In the genomic region with DNA sequence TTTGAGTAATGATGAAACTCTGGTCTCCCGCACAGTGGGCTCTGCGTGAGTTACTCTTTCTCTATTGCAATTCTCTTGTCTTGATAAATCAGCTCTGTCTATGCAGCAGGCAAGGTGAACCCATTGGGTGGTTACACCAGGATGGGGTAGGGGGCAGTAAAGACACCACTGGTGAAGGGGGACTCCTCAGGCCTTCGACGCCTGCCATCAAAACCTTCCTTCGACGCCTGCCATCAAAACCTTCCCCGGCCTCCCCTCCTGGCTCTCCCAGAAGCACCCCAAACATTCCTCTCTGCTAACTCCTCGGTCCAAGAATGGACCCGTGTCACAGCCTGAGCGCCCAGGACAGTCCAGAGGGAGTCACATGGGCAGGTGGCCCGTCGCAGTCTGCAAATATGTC, we compare ENCODE assay signal across 21 cellular contexts. TPM values are rescaled to one million over a fixed set of nuclear protein-coding genes. Genes with fewer than 3 reads are reported as not detected.
DNase-seq lines count a peak whose midpoint lies in the region; ATAC-seq, FAIRE-seq and TF ChIP-seq lines count a peak whose summit lies in the region.
"Had no signal": no experiment of that assay in that cellular context is flagged by ENCODE, and none has a peak within 500 bp of the region (broad histone marks: within the 10 kb centered on the region; RNA-seq: fewer than 3 reads in every experiment).

No MANE protein-coding gene starts in this region.

- H3K9ac ChIP-seq in OCI-LY1 (ENCODE audit: low read length) (no peak overlapping the region), H1 (replicated peaks in 1 of 4; ENCODE audit: extremely low read depth in 1 of 4, low read depth in 3 of 4, low read length in 3 of 4) (no peak overlapping the region), Karpas-422 (ENCODE audit: low read length) (no peak overlapping the region)
- H3K9ac ChIP-seq: GM23248 had no signal

- H3K79me2 ChIP-seq in OCI-LY1 (ENCODE audit: insufficient read depth, low read length) (no peaks in the 10 kb centered on the region), H1 (ENCODE audit: control insufficient read depth in 1 of 2, insufficient read depth in 2 of 2, low read length in 2 of 2) (peaks cover 0 to 5% of the 10 kb centered on the region in 2 experiments; a peak in 1 of 4 replicates), Karpas-422 (ENCODE audit: low read length) (peaks cover 54% of the 10 kb centered on the region)

- no peak overlapping the region for H3K4ac ChIP-seq in H1 (replicated peaks; ENCODE audit: insufficient read length, low read depth, low read length)

- H3K14ac ChIP-seq in H1 (ENCODE audit: insufficient read length): no peak overlapping the region

- H2BK5ac ChIP-seq in H1 (ENCODE audit: low read depth, low read length): no peak overlapping the region

- H2BK120ac ChIP-seq in H1 (replicated peaks; ENCODE audit: low read depth, low read length): no peak overlapping the region

- H3K4me2 ChIP-seq in OCI-LY1 (ENCODE audit: low read length) (no peak overlapping the region), H1 (ENCODE audit: insufficient read depth in 1 of 2, low read depth in 2 of 2, low read length in 2 of 2) (no peak overlapping the region), Karpas-422 (ENCODE audit: low read depth, low read length, poor library complexity, severe bottlenecking) (no peak overlapping the region)

- no peak overlapping the region for H2BK15ac ChIP-seq in H1 (ENCODE audit: low read length)

- H3K18ac ChIP-seq in H1 (ENCODE audit: extremely low read depth, low read length): no peak overlapping the region

- no peaks in the 10 kb centered on the region for H3K27me3 Mint-ChIP-seq in stimulated activated memory B cell treated with anti-CD40 and anti-IgM and Interleukin-4, amounts not matched to agents 10 μg/mL and 1 μg/mL and 100 μg/mL, for 72 hours
- H3K27me3 Mint-ChIP-seq: CD4-positive, alpha-beta T cell had no signal

- H3K4me3 Mint-ChIP-seq in stimulated activated memory B cell treated with anti-CD40 and anti-IgM and Interleukin-4, amounts not matched to agents 10 μg/mL and 1 μg/mL and 100 μg/mL, for 72 hours: no peak overlapping the region
- H3K4me3 Mint-ChIP-seq: CD4-positive, alpha-beta T cell had no signal

- H3K56ac ChIP-seq in H1 (replicated peaks; ENCODE audit: insufficient read length, low read depth, low read length): no peak overlapping the region

- no peak overlapping the region for H4K91ac ChIP-seq in H1 (replicated peaks; ENCODE audit: insufficient read length, low read length)

- FAIRE-seq in H1 (lab: Jason Lieb, UNC): no peak
- FAIRE-seq: GM12878 had no signal

- no peak for DNase-seq in HEK293T (ENCODE audit: extremely low spot score)
- DNase-seq in H1 (ENCODE audit: low read depth in 1 of 2, low spot score in 2 of 2): peak; percentile 1 to 49
- DNase-seq in Karpas-422: no peak
- no peak for DNase-seq in T1000 (lab: John Stamatoyannopoulos, UW)
- DNase-seq: CD4-positive, alpha-beta T cell; COR-L47; DND-41; GM23248; MM.1S; NCI-H1092 treated with DMSO at 0.1 percent for 48 hours; NCI-H1436 treated with DMSO at 0.1 percent for 48 hours; NCI-H1930; NCI-H69; OCI-M1 had no signal

- CTCF ChIA-PET in HEK293T (lab: Yijun Ruan, JAX): interaction anchor here (0.6 kb wide), 1 partner anchor 14 kb away, joined by 4 read pairs; no protein-coding TSS in a partner anchor
- CTCF ChIA-PET in H1 (lab: Charles Lee; ENCODE audit: partially characterized antibody): interaction anchor here (0.6 to 1.9 kb wide), 15 partner anchors 9 to 102 kb away, joined by 3 to 8 read pairs (median 5); no protein-coding TSS in a partner anchor

- ATAC-seq in stimulated activated memory B cell treated with anti-CD40 and anti-IgM and Interleukin-4, amounts not matched to agents 10 μg/mL and 1 μg/mL and 100 μg/mL, for 72 hours: no peak
- ATAC-seq in GM21737 (IDR thresholded peaks at IDR 0.05; ENCODE audit: unreplicated experiment): no peak
- ATAC-seq: GM12878, HCT116, Right ventricle myocardium inferior had no signal

- no peak overlapping the region for H2BK12ac ChIP-seq in H1 (ENCODE audit: low read depth, low read length)

- no peaks in the 10 kb centered on the region for H3K23me2 ChIP-seq in H1 (ENCODE audit: low read depth, low read length)

- no peaks in the 10 kb centered on the region for H3K36me3 ChIP-seq in OCI-LY1 (ENCODE audit: insufficient read depth, low read length)
- no peaks in the 10 kb centered on the region for H3K36me3 ChIP-seq in H1 (ENCODE audit: control insufficient read depth in 2 of 4, insufficient read depth in 4 of 4, low read length in 3 of 4)
- H3K36me3 ChIP-seq in Karpas-422 (ENCODE audit: insufficient read depth, low read length): no peaks in the 10 kb centered on the region

- TF ChIP-seq POLR2A in H1 (IDR thresholded peaks at IDR 0.05; ENCODE audit: control extremely low read depth in 1 of 2, low read depth in 2 of 2, low read length in 2 of 2): no peak

- H3K23ac ChIP-seq in H1 (ENCODE audit: insufficient read length): no peak overlapping the region

- TF ChIP-seq CTCF in OCI-LY1 (IDR thresholded peaks at IDR 0.05; ENCODE audit: low read length) (peak; percentile 32; the same call in 1 of the 2 replicates), H1 (IDR thresholded peaks at IDR 0.05; ENCODE audit: control extremely low read depth in 1 of 3, insufficient read depth in 1 of 3, low read depth in 1 of 3, low read length in 3 of 3) (peak; percentile 32 to 49 (median 46))

- H3K9me3 ChIP-seq in OCI-LY1 (ENCODE audit: low read length) (no peaks in the 10 kb centered on the region), H1 (ENCODE audit: insufficient read depth in 2 of 2, low read depth in 1 of 2, low read length in 1 of 2) (no peaks in the 10 kb centered on the region), Karpas-422 (ENCODE audit: low read length) (no peaks in the 10 kb centered on the region)
- H3K9me3 ChIP-seq: SJSA1 had no signal

- H2AK5ac ChIP-seq in H1 (ENCODE audit: low read depth, low read length): no peak overlapping the region

- no peak for TF ChIP-seq EP300 in H1 (IDR thresholded peaks at IDR 0.05; ENCODE audit: borderline replicate concordance in 1 of 2, low read depth in 2 of 2, low read length in 2 of 2)

- no peaks in the 10 kb centered on the region for H3K9me3 Mint-ChIP-seq in stimulated activated memory B cell treated with anti-CD40 and anti-IgM and Interleukin-4, amounts not matched to agents 10 μg/mL and 1 μg/mL and 100 μg/mL, for 72 hours
- H3K9me3 Mint-ChIP-seq: CD4-positive, alpha-beta T cell had no signal

- H3K4me1 Mint-ChIP-seq in stimulated activated memory B cell treated with anti-CD40 and anti-IgM and Interleukin-4, amounts not matched to agents 10 μg/mL and 1 μg/mL and 100 μg/mL, for 72 hours: peaks cover 50% of the 10 kb centered on the region

- H3K79me1 ChIP-seq in H1 (ENCODE audit: low read depth, low read length): no peaks in the 10 kb centered on the region

- H3K36me3 Mint-ChIP-seq in stimulated activated memory B cell treated with anti-CD40 and anti-IgM and Interleukin-4, amounts not matched to agents 10 μg/mL and 1 μg/mL and 100 μg/mL, for 72 hours: no peaks in the 10 kb centered on the region

- POLR2A ChIA-PET in HEK293T (lab: Yijun Ruan, JAX): interaction anchor here (1.1 kb wide), 1 partner anchor 47 kb away, joined by 3 read pairs; no protein-coding TSS in a partner anchor
- POLR2A ChIA-PET in H1 (lab: Charles Lee; ENCODE audit: partially characterized antibody): interaction anchor here (0.6 to 0.9 kb wide), 4 partner anchors 9 to 108 kb away, joined by 3 to 4 read pairs (median 3); no protein-coding TSS in a partner anchor

- H4K20me1 ChIP-seq in OCI-LY1 (ENCODE audit: insufficient read depth, low read length): no peaks in the 10 kb centered on the region
- no peaks in the 10 kb centered on the region for H4K20me1 ChIP-seq in H1 (replicated peaks in 1 of 2; ENCODE audit: control insufficient read depth in 1 of 2, insufficient read depth in 2 of 2, low read length in 2 of 2)
- H4K20me1 ChIP-seq in Karpas-422 (ENCODE audit: insufficient read depth, low read depth, low read length): no peaks in the 10 kb centered on the region

- H3K27me3 ChIP-seq in OCI-LY1 (ENCODE audit: insufficient read depth, low read length) (no peaks in the 10 kb centered on the region), H1 (replicated peaks in 1 of 4; ENCODE audit: control insufficient read depth in 3 of 4, extremely low read depth in 1 of 4, insufficient read depth in 3 of 4, low read length in 3 of 4) (no peaks in the 10 kb centered on the region), Karpas-422 (ENCODE audit: low read length) (no peaks in the 10 kb centered on the region)
- H3K27me3 ChIP-seq: SJSA1 had no signal

- H3K27ac Mint-ChIP-seq in stimulated activated memory B cell treated with anti-CD40 and anti-IgM and Interleukin-4, amounts not matched to agents 10 μg/mL and 1 μg/mL and 100 μg/mL, for 72 hours: peak overlapping the region; percentile 12
- H3K27ac Mint-ChIP-seq: CD4-positive, alpha-beta T cell had no signal

- H3K4me1 ChIP-seq in OCI-LY1 (ENCODE audit: insufficient read depth, low read length, severe bottlenecking) (peaks cover 53% of the 10 kb centered on the region), H1 (replicated peaks in 1 of 4; ENCODE audit: control insufficient read depth in 3 of 4, insufficient read depth in 4 of 4, low read length in 3 of 4) (peaks cover 0 to 5% (median 2%) of the 10 kb centered on the region in 4 experiments; a peak in 4 of 7 replicates), Karpas-422 (ENCODE audit: low read length) (peaks cover 36% of the 10 kb centered on the region)

- no peak overlapping the region; the same call in 1 of the 2 replicates for H4K8ac ChIP-seq in H1 (ENCODE audit: extremely low read depth, insufficient read depth, low read length)

- H2BK20ac ChIP-seq in H1 (ENCODE audit: low read length): no peak overlapping the region

- H3K9me2 ChIP-seq in OCI-LY1 (ENCODE audit: low read depth, low read length) (no peaks in the 10 kb centered on the region), Karpas-422 (replicated peaks; ENCODE audit: insufficient read depth, low read length) (no peaks in the 10 kb centered on the region)

- 90% methylated on average over 12 of the region's 12 CpGs; no CpG with 5 or more reads in 1 of the 2 experiments for WGBS in H1 (ENCODE audit: extremely low coverage in 1 of 2, insufficient coverage in 1 of 2, insufficient read length in 1 of 2, insufficient replicate concordance in 2 of 2, low coverage in 1 of 2, low lambda C conversion rate in 2 of 2, missing lambda C conversion rate in 1 of 2), 2 experiments

- no peak overlapping the region for H3K4me3 ChIP-seq in OCI-LY1 (ENCODE audit: low read depth, low read length, poor library complexity, severe bottlenecking)
- no peak overlapping the region for H3K4me3 ChIP-seq in H1 (ENCODE audit: extremely low read depth in 1 of 4, insufficient read depth in 2 of 4, low read depth in 3 of 4, low read length in 4 of 4)
- H3K4me3 ChIP-seq in Karpas-422 (ENCODE audit: low read length): no peak overlapping the region
- H3K4me3 ChIP-seq: GM12878, GM23248, SJSA1 had no signal

- peak overlapping the region; percentile 92 for H3K27ac ChIP-seq in OCI-LY1 (ENCODE audit: low read depth, low read length, poor library complexity, severe bottlenecking)
- no peak overlapping the region for H3K27ac ChIP-seq in H1 (ENCODE audit: low read depth, low read length)
- no peak overlapping the region for H3K27ac ChIP-seq in Karpas-422 (ENCODE audit: low read length)
- H3K27ac ChIP-seq: GM23248, SJSA1 had no signal

- TF ChIP-seq RAD21 in H1 (IDR thresholded peaks at IDR 0.05 in 1 of 2, conservative IDR thresholded peaks at IDR 0.05 in 1 of 2; ENCODE audit: low read depth in 2 of 2, low read length in 2 of 2): peak in 1 of 2 experiments; percentile 35; a peak in 2 of 4 replicates

- no peak overlapping the region for H4K5ac ChIP-seq in H1 (ENCODE audit: insufficient read length, low read depth, low read length)

- H2AFZ ChIP-seq in OCI-LY1 (ENCODE audit: low read length) (no peak overlapping the region), H1 (ENCODE audit: low read length) (no peak overlapping the region), Karpas-422 (ENCODE audit: low read length) (no peak overlapping the region)
- H2AFZ ChIP-seq: GM23248 had no signal

- H3F3A ChIP-seq in OCI-LY1 (ENCODE audit: insufficient read depth, low read length): no peaks in the 10 kb centered on the region

RNA-seq across cellular contexts. Expression of gene STARD7, which starts 4.8 kb away (rescaled TPM):
- total RNA-seq in H1 (2021; fragmentation: NEBNext Ultra II Directional; extraction: Animal tissue kit (Norgen Biotek cat#: 25700)): 200 and 207 TPM in 2 replicates
- 60.3 and 89.1 TPM in 2 replicates for polyA plus RNA-seq in H1 (2011; rRNA removed)
- 90.5 TPM for polyA plus RNA-seq in H1 (2011; cell fraction: cytosol; rRNA removed)
- polyA plus RNA-seq in H1 (2011; cell fraction: nucleus; rRNA removed): 50.4 TPM
- polyA plus RNA-seq in H1 (2012, experiment 1 of 2): 125 to 145 TPM (median 130 TPM) in 4 replicates
- 61.7 TPM for polyA plus RNA-seq in H1 (2012, experiment 2 of 2)
- polyA plus RNA-seq in H1 (2013, experiment 1 of 2): 108 TPM
- polyA plus RNA-seq in H1 (2013, experiment 2 of 2): 99.9 TPM
- 116 and 121 TPM in 2 replicates for polyA minus RNA-seq in H1 (2011; rRNA and poly(A)+ RNA removed)
- 74.0 TPM for polyA minus RNA-seq in H1 (2011; cell fraction: cytosol; rRNA and poly(A)+ RNA removed)
- 149 TPM for polyA minus RNA-seq in H1 (2011; cell fraction: nucleus; rRNA and poly(A)+ RNA removed)
- 140 and 167 TPM in 2 replicates for total RNA-seq in Karpas-422 (2014; rRNA removed; shearing (Covaris generic); ENCODE audit: low replicate concordance)

RNA-seq across cellular contexts. Expression of gene TMEM127, which starts 52.4 kb away (rescaled TPM):
- 25.0 and 25.4 TPM in 2 replicates for total RNA-seq in H1 (2021; fragmentation: NEBNext Ultra II Directional; extraction: Animal tissue kit (Norgen Biotek cat#: 25700))
- 41.0 and 45.1 TPM in 2 replicates for polyA plus RNA-seq in H1 (2011; rRNA removed)
- polyA plus RNA-seq in H1 (2011; cell fraction: cytosol; rRNA removed): 18.7 TPM
- 27.6 TPM for polyA plus RNA-seq in H1 (2011; cell fraction: nucleus; rRNA removed)
- polyA plus RNA-seq in H1 (2012, experiment 1 of 2): 16.6 to 20.6 TPM (median 18.4 TPM) in 4 replicates
- 14.4 TPM for polyA plus RNA-seq in H1 (2012, experiment 2 of 2)
- 26.3 TPM for polyA plus RNA-seq in H1 (2013, experiment 1 of 2)
- 30.3 TPM for polyA plus RNA-seq in H1 (2013, experiment 2 of 2)
- polyA minus RNA-seq in H1 (2011; rRNA and poly(A)+ RNA removed): 35.4 and 37.9 TPM in 2 replicates
- polyA minus RNA-seq in H1 (2011; cell fraction: cytosol; rRNA and poly(A)+ RNA removed): 15.1 TPM
- 12.3 TPM for polyA minus RNA-seq in H1 (2011; cell fraction: nucleus; rRNA and poly(A)+ RNA removed)
- total RNA-seq in Karpas-422 (2014; rRNA removed; shearing (Covaris generic); ENCODE audit: low replicate concordance): 17.7 and 21.9 TPM in 2 replicates

RNA-seq across cellular contexts. Expression of gene CIAO1, which starts 52.6 kb away (rescaled TPM):
- total RNA-seq in H1 (2021; fragmentation: NEBNext Ultra II Directional; extraction: Animal tissue kit (Norgen Biotek cat#: 25700)): 63.7 and 69.9 TPM in 2 replicates
- polyA plus RNA-seq in H1 (2011; rRNA removed): 99.2 and 113 TPM in 2 replicates
- 110 TPM for polyA plus RNA-seq in H1 (2011; cell fraction: cytosol; rRNA removed)
- 89.6 TPM for polyA plus RNA-seq in H1 (2011; cell fraction: nucleus; rRNA removed)
- polyA plus RNA-seq in H1 (2012, experiment 1 of 2): 56.8 to 65.7 TPM (median 60.0 TPM) in 4 replicates
- polyA plus RNA-seq in H1 (2012, experiment 2 of 2): 58.6 TPM
- 40.7 TPM for polyA plus RNA-seq in H1 (2013, experiment 1 of 2)
- 38.5 TPM for polyA plus RNA-seq in H1 (2013, experiment 2 of 2)
- polyA minus RNA-seq in H1 (2011; rRNA and poly(A)+ RNA removed): 124 and 131 TPM in 2 replicates
- polyA minus RNA-seq in H1 (2011; cell fraction: cytosol; rRNA and poly(A)+ RNA removed): 51.7 TPM
- polyA minus RNA-seq in H1 (2011; cell fraction: nucleus; rRNA and poly(A)+ RNA removed): 51.3 TPM
- 71.2 and 101 TPM in 2 replicates for total RNA-seq in Karpas-422 (2014; rRNA removed; shearing (Covaris generic); ENCODE audit: low replicate concordance)

Comparison
In these comparisons a context has a peak if more than half of its experiments do, and no peak if none do; other contexts are left out.
1. DNase-seq: peak in H1 (2 of 2); none in HEK293T (single experiment), Karpas-422 (single experiment) and T1000 (single experiment).